Comparison of ENCODE assay signal across 11 cellular contexts in the genomic region with DNA sequence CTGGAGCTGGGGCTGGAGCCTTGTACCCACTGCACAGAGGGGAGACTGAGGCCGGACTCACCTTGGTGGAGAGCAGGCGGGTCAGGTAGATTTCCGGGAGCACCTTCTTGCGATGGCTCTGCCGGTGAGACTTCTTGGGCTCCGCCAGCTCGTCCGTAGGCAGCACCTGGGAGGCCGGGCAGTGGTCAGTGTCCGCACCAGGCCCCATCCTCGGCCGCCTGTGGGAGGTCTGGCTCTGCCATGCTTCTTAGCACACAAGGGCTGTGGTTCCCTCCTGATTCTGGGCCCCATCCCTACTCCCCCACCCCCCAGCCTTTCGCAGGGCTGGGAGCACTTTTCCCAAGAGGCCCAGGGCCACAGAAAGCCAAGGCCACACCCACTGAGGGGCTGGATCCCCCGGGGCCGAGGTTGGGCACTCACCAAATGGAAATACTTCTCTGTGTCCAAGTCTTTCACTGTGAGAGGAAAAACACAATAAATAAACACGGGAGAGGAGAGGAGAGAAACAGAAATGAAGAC. TPM values are rescaled to one million over a fixed set of nuclear protein-coding genes. Genes with fewer than 3 reads are reported as not detected.
A peak's percentile ranks its signal among the peaks of the same experiment; 100 is the strongest.
DNase-seq lines count a peak whose midpoint lies in the region; ATAC-seq and TF ChIP-seq lines count a peak whose summit lies in the region.
"Had no signal": no experiment of that assay in that cellular context is flagged by ENCODE, and none has a peak within 500 bp of the region (broad histone marks: within the 10 kb centered on the region; RNA-seq: fewer than 3 reads in every experiment).

No MANE protein-coding gene starts in this region.

- H3K4me1 ChIP-seq in right atrium auricular region (peaks cover 0 to 99% of the 10 kb centered on the region in 2 donors), foreskin keratinocyte (peaks cover 5% of the 10 kb centered on the region)

- no peak overlapping the region for H3K4me3 Mint-ChIP-seq in WTC11
- H3K4me3 Mint-ChIP-seq in stimulated activated memory B cell treated with anti-CD40 and anti-IgM and Interleukin-4, amounts not matched to agents 10 μg/mL and 1 μg/mL and 100 μg/mL, for 72 hours: no peak overlapping the region
- H3K4me3 Mint-ChIP-seq: activated T-helper 1 cell treated with anti-CD3 and anti-CD28 coated beads, Interleukin-12 subunit alpha, Interleukin-12 subunit beta, Interleukin-2, Interleukin-4 antibody, amounts not matched to agents 30 ng/mL and 10 ng/mL and 1 ng/mL, durations not matched to agents 14 hours and 24 hours and 36 hours had no signal

- ATAC-seq in WTC11: no peak
- ATAC-seq in stimulated activated memory B cell treated with anti-CD40 and anti-IgM and Interleukin-4, amounts not matched to agents 10 μg/mL and 1 μg/mL and 100 μg/mL, for 72 hours: no peak
- no peak for ATAC-seq in foreskin keratinocyte
- no peak for ATAC-seq in HG02571 (IDR thresholded peaks at IDR 0.05; ENCODE audit: unreplicated experiment)

- TF ChIP-seq CTCF in WTC11 (IDR thresholded peaks at IDR 0.05) (no peak), right atrium auricular region (IDR thresholded peaks at IDR 0.05) (no peak), foreskin keratinocyte (conservative IDR thresholded peaks at IDR 0.05) (no peak)

- no peaks in the 10 kb centered on the region for H3K9me3 Mint-ChIP-seq in WTC11
- no peaks in the 10 kb centered on the region for H3K9me3 Mint-ChIP-seq in stimulated activated memory B cell treated with anti-CD40 and anti-IgM and Interleukin-4, amounts not matched to agents 10 μg/mL and 1 μg/mL and 100 μg/mL, for 72 hours
- H3K9me3 Mint-ChIP-seq: activated T-helper 1 cell treated with anti-CD3 and anti-CD28 coated beads, Interleukin-12 subunit alpha, Interleukin-12 subunit beta, Interleukin-2, Interleukin-4 antibody, amounts not matched to agents 30 ng/mL and 10 ng/mL and 1 ng/mL, durations not matched to agents 14 hours and 24 hours and 36 hours had no signal

- no peak overlapping the region for H3K4me3 ChIP-seq in right atrium auricular region

- CTCF ChIA-PET in WTC11 (lab: Charles Lee): interaction anchor here (1.0 kb wide), 1 partner anchor 16 kb away, joined by 6 read pairs; no protein-coding TSS in a partner anchor

- no peaks in the 10 kb centered on the region for H3K27me3 Mint-ChIP-seq in WTC11 (ENCODE audit: low read depth)
- H3K27me3 Mint-ChIP-seq in stimulated activated memory B cell treated with anti-CD40 and anti-IgM and Interleukin-4, amounts not matched to agents 10 μg/mL and 1 μg/mL and 100 μg/mL, for 72 hours: peaks cover 14% of the 10 kb centered on the region

- H3K27me3 ChIP-seq in right atrium auricular region (no peaks in the 10 kb centered on the region), foreskin keratinocyte (no peaks in the 10 kb centered on the region)

- peaks cover 49% of the 10 kb centered on the region for H3K36me3 ChIP-seq in right atrium auricular region

- peaks cover 26% of the 10 kb centered on the region for H3K4me1 Mint-ChIP-seq in WTC11
- H3K4me1 Mint-ChIP-seq in stimulated activated memory B cell treated with anti-CD40 and anti-IgM and Interleukin-4, amounts not matched to agents 10 μg/mL and 1 μg/mL and 100 μg/mL, for 72 hours: peaks cover 24% of the 10 kb centered on the region

- H3K27ac Mint-ChIP-seq in WTC11: peak overlapping the region; percentile 48
- H3K27ac Mint-ChIP-seq in stimulated activated memory B cell treated with anti-CD40 and anti-IgM and Interleukin-4, amounts not matched to agents 10 μg/mL and 1 μg/mL and 100 μg/mL, for 72 hours: peak overlapping the region; percentile 46
- H3K27ac Mint-ChIP-seq: activated T-helper 1 cell treated with anti-CD3 and anti-CD28 coated beads, Interleukin-12 subunit alpha, Interleukin-12 subunit beta, Interleukin-2, Interleukin-4 antibody, amounts not matched to agents 30 ng/mL and 10 ng/mL and 1 ng/mL, durations not matched to agents 14 hours and 24 hours and 36 hours had no signal

- peaks cover 5% of the 10 kb centered on the region for H3K36me3 Mint-ChIP-seq in WTC11
- no peaks in the 10 kb centered on the region for H3K36me3 Mint-ChIP-seq in stimulated activated memory B cell treated with anti-CD40 and anti-IgM and Interleukin-4, amounts not matched to agents 10 μg/mL and 1 μg/mL and 100 μg/mL, for 72 hours

- H3K27ac ChIP-seq in right atrium auricular region: peak overlapping the region; percentile 77 to 81
- H3K27ac ChIP-seq in foreskin keratinocyte: no peak overlapping the region

- DNase-seq in ELF-1 (ENCODE audit: low read depth, low spot score): peak; percentile 30
- no peak for DNase-seq in WTC11 (ENCODE audit: low spot score)
- peak; percentile 74 for DNase-seq in right atrium auricular region (ENCODE audit: low spot score)
- DNase-seq in foreskin keratinocyte: no peak
- no peak for DNase-seq in inferior parietal cortex (ENCODE audit: extremely low spot score)
- no peak for DNase-seq in superior temporal gyrus (ENCODE audit: extremely low spot score)
- DNase-seq: SW 1271 had no signal

- no peaks in the 10 kb centered on the region for H3K9me3 ChIP-seq in right atrium auricular region

- POLR2A ChIA-PET in WTC11 (lab: Charles Lee): no interaction called here

TF ChIP-seq in WTC11, 78 proteins besides CTCF, POLR2A, EP300 and RAD21 (continues in another document):
- TF ChIP-seq GABPB1 (CRISPR knock-in tag; IDR thresholded peaks at IDR 0.05): no peak
- TF ChIP-seq, protein P1, sequence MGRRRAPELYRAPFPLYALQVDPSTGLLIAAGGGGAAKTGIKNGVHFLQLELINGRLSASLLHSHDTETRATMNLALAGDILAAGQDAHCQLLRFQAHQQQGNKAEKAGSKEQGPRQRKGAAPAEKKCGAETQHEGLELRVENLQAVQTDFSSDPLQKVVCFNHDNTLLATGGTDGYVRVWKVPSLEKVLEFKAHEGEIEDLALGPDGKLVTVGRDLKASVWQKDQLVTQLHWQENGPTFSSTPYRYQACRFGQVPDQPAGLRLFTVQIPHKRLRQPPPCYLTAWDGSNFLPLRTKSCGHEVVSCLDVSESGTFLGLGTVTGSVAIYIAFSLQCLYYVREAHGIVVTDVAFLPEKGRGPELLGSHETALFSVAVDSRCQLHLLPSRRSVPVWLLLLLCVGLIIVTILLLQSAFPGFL (CRISPR knock-in tag; IDR thresholded peaks at IDR 0.05; ENCODE audit: borderline replicate concordance): no peak
- no peak for TF ChIP-seq HMGA2 (CRISPR knock-in tag; IDR thresholded peaks at IDR 0.05)
- TF ChIP-seq, protein P2, sequence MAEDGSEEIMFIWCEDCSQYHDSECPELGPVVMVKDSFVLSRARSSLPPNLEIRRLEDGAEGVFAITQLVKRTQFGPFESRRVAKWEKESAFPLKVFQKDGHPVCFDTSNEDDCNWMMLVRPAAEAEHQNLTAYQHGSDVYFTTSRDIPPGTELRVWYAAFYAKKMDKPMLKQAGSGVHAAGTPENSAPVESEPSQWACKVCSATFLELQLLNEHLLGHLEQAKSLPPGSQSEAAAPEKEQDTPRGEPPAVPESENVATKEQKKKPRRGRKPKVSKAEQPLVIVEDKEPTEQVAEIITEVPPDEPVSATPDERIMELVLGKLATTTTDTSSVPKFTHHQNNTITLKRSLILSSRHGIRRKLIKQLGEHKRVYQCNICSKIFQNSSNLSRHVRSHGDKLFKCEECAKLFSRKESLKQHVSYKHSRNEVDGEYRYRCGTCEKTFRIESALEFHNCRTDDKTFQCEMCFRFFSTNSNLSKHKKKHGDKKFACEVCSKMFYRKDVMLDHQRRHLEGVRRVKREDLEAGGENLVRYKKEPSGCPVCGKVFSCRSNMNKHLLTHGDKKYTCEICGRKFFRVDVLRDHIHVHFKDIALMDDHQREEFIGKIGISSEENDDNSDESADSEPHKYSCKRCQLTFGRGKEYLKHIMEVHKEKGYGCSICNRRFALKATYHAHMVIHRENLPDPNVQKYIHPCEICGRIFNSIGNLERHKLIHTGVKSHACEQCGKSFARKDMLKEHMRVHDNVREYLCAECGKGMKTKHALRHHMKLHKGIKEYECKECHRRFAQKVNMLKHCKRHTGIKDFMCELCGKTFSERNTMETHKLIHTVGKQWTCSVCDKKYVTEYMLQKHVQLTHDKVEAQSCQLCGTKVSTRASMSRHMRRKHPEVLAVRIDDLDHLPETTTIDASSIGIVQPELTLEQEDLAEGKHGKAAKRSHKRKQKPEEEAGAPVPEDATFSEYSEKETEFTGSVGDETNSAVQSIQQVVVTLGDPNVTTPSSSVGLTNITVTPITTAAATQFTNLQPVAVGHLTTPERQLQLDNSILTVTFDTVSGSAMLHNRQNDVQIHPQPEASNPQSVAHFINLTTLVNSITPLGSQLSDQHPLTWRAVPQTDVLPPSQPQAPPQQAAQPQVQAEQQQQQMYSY (CRISPR knock-in tag; IDR thresholded peaks at IDR 0.05): no peak
- TF ChIP-seq CREB1 (CRISPR knock-in tag; IDR thresholded peaks at IDR 0.05): no peak
- no peak for TF ChIP-seq KAT7 (CRISPR knock-in tag; IDR thresholded peaks at IDR 0.05; ENCODE audit: borderline replicate concordance)
- TF ChIP-seq NFATC4 (CRISPR knock-in tag; IDR thresholded peaks at IDR 0.05): no peak
- TF ChIP-seq, protein P3, sequence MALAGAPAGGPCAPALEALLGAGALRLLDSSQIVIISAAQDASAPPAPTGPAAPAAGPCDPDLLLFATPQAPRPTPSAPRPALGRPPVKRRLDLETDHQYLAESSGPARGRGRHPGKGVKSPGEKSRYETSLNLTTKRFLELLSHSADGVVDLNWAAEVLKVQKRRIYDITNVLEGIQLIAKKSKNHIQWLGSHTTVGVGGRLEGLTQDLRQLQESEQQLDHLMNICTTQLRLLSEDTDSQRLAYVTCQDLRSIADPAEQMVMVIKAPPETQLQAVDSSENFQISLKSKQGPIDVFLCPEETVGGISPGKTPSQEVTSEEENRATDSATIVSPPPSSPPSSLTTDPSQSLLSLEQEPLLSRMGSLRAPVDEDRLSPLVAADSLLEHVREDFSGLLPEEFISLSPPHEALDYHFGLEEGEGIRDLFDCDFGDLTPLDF (CRISPR knock-in tag; IDR thresholded peaks at IDR 0.05): no peak
- TF ChIP-seq RELA (CRISPR knock-in tag; IDR thresholded peaks at IDR 0.05; ENCODE audit: borderline replicate concordance): no peak

RNA-seq across cellular contexts. Expression of a gene that starts 17.4 kb away (rescaled TPM):
- total RNA-seq in WTC11 (2021): not detected in 3 replicates
- total RNA-seq in right atrium auricular region: not detected
- not detected in 2 replicates for total RNA-seq in foreskin keratinocyte
- not detected in 2 replicates for polyA plus RNA-seq in foreskin keratinocyte
- total RNA-seq: activated T-helper 1 cell treated with anti-CD3 and anti-CD28 coated beads, Interleukin-12 subunit alpha, Interleukin-12 subunit beta, Interleukin-2, Interleukin-4 antibody, amounts not matched to agents 30 ng/mL and 10 ng/mL and 1 ng/mL, durations not matched to agents 14 hours and 24 hours and 36 hours; frontal cortex had no signal

RNA-seq across cellular contexts. Expression of a gene that starts 31.9 kb away (rescaled TPM):
- total RNA-seq in WTC11 (2021) (not detected in 3 replicates), right atrium auricular region (not detected), foreskin keratinocyte (not detected in 2 replicates)
- polyA plus RNA-seq in foreskin keratinocyte: not detected in 2 replicates
- total RNA-seq: activated T-helper 1 cell treated with anti-CD3 and anti-CD28 coated beads, Interleukin-12 subunit alpha, Interleukin-12 subunit beta, Interleukin-2, Interleukin-4 antibody, amounts not matched to agents 30 ng/mL and 10 ng/mL and 1 ng/mL, durations not matched to agents 14 hours and 24 hours and 36 hours; frontal cortex had no signal

RNA-seq across cellular contexts. Expression of a gene that starts 46.1 kb away (rescaled TPM):
- total RNA-seq in WTC11 (2021) (56.7 to 63.9 TPM (median 57.4 TPM) in 3 replicates), right atrium auricular region (10 to 100 TPM; 44.5 to 93.1 TPM), foreskin keratinocyte (1.8 and 3.1 TPM in 2 replicates)
- 1.3 and 2.5 TPM in 2 replicates for polyA plus RNA-seq in foreskin keratinocyte

Comparison
In these comparisons a context has a peak if more than half of its experiments do, and no peak if none do; other contexts are left out.
1. DNase-seq: peak in ELF-1 (single experiment) and right atrium auricular region (single experiment); none in WTC11 (single experiment), foreskin keratinocyte (0 of 2), inferior parietal cortex (single experiment) and superior temporal gyrus (single experiment).
2. RNA of a gene that starts 46.1 kb away (total RNA-seq): 44.5 to 93.1 TPM in right atrium auricular region and 56.7 to 63.9 TPM in WTC11; 1.8 to 3.1 TPM in foreskin keratinocyte; every median in the first group is over 10 times any median in the second.